ENCODE assay signal across 25 cellular contexts in genomic region chr1:245094954-245095353, GRCh38.
"Had no signal": no experiment of that assay in that cellular context is flagged by ENCODE, and none has a peak within 500 bp of the region (broad histone marks: within the 10 kb centered on the region; RNA-seq: fewer than 3 reads in every experiment).

No MANE protein-coding gene starts in this region.

- DNase-seq: activated CD4-positive, alpha-beta T cell treated with anti-CD3 and anti-CD28 coated beads, Interleukin-2, amount 50 U/mL, for 4 hours; activated CD8-positive, alpha-beta memory T cell treated with anti-CD3 and anti-CD28 coated beads for 24 hours; activated CD8-positive, alpha-beta memory T cell treated with anti-CD3 and anti-CD28 coated beads, Interleukin-2, amount 50 U/mL, for 4 hours; activated naive CD4-positive, alpha-beta T cell treated with Interleukin-2 at 50 U/mL for 16 hours; activated naive CD8-positive, alpha-beta T cell treated with anti-CD3 and anti-CD28 coated beads, Interleukin-2, amount 10 ng/mL, durations not matched to agents 7 days and 5 days; activated T-cell treated with anti-CD3 and anti-CD28 coated beads, Interleukin-2, amount 50 U/mL, for 24 hours; amygdala; effector CD4-positive, alpha-beta T cell; erythroblast; foreskin fibroblast; heart right ventricle; left colon; lower lobe of right lung; naive thymus-derived CD4-positive, alpha-beta T cell; stimulated activated CD4-positive, alpha-beta T cell treated with anti-CD3 and anti-CD28 coated beads, Interleukin-12 subunit alpha, Interleukin-12 subunit beta, amount 100 ng/mL, for 4 hours; substantia nigra; T-helper 1 cell; transverse colon; uterus had no signal

- H3K36me3 ChIP-seq: lower lobe of right lung, transverse colon, uterus had no signal

- H3K27me3 Mint-ChIP-seq: activated naive CD8-positive, alpha-beta T cell treated with anti-CD3 and anti-CD28 coated beads, Interleukin-2, amount 10 ng/mL, durations not matched to agents 7 days and 5 days; activated T-cell treated with anti-CD3 and anti-CD28 coated beads, Interleukin-2, amount 50 U/mL, for 24 hours; dendritic cell treated with granulocyte-macrophage colony-stimulating factor and Interleukin-4, amounts not matched to agents 40 ng/mL and 50 ng/mL, for 4 days; naive thymus-derived CD4-positive, alpha-beta T cell; stimulated activated naive CD8-positive, alpha-beta T cell treated with anti-CD3 and anti-CD28 coated beads, Interleukin-15, Interleukin-2, amounts not matched to agents 100 ng/mL and 50 ng/mL, for 24 hours had no signal

- H3K9me3 ChIP-seq: heart right ventricle, lower lobe of right lung, transverse colon, uterus had no signal

- H3K27me3 ChIP-seq: heart right ventricle, transverse colon, uterus had no signal

- H3K4me1 ChIP-seq: heart right ventricle, lower lobe of right lung, transverse colon, uterus had no signal

- H3K27ac Mint-ChIP-seq: activated naive CD8-positive, alpha-beta T cell treated with anti-CD3 and anti-CD28 coated beads, Interleukin-2, amount 10 ng/mL, durations not matched to agents 7 days and 5 days; activated T-cell treated with anti-CD3 and anti-CD28 coated beads, Interleukin-2, amount 50 U/mL, for 24 hours; activated T-helper 2 cell treated with anti-CD3 and anti-CD28 coated beads, Interferon-gamma antibody, Interleukin-2, Interleukin-4, amounts not matched to agents 10 μg/mL and 5 μg/mL and 100 μg/mL, durations not matched to agents 14 hours and 24 hours and 36 hours; dendritic cell treated with granulocyte-macrophage colony-stimulating factor and Interleukin-4, amounts not matched to agents 40 ng/mL and 50 ng/mL, for 4 days; naive thymus-derived CD4-positive, alpha-beta T cell; stimulated activated naive CD8-positive, alpha-beta T cell treated with anti-CD3 and anti-CD28 coated beads, Interleukin-15, Interleukin-2, amounts not matched to agents 100 ng/mL and 50 ng/mL, for 24 hours had no signal

- ATAC-seq: heart right ventricle; left colon; lower lobe of right lung; naive thymus-derived CD4-positive, alpha-beta T cell had no signal

- FAIRE-seq: bronchial epithelial cell, keratinocyte had no signal

- H3K4me3 Mint-ChIP-seq: activated naive CD8-positive, alpha-beta T cell treated with anti-CD3 and anti-CD28 coated beads, Interleukin-2, amount 10 ng/mL, durations not matched to agents 7 days and 5 days; activated T-cell treated with anti-CD3 and anti-CD28 coated beads, Interleukin-2, amount 50 U/mL, for 24 hours; dendritic cell treated with granulocyte-macrophage colony-stimulating factor and Interleukin-4, amounts not matched to agents 40 ng/mL and 50 ng/mL, for 4 days; naive thymus-derived CD4-positive, alpha-beta T cell; neural crest cell; stimulated activated naive CD8-positive, alpha-beta T cell treated with anti-CD3 and anti-CD28 coated beads, Interleukin-15, Interleukin-2, amounts not matched to agents 100 ng/mL and 50 ng/mL, for 24 hours had no signal

- H3K27ac ChIP-seq: heart right ventricle, lower lobe of right lung, transverse colon, uterus had no signal

- H3K9me3 Mint-ChIP-seq: activated naive CD8-positive, alpha-beta T cell treated with anti-CD3 and anti-CD28 coated beads, Interleukin-2, amount 10 ng/mL, durations not matched to agents 7 days and 5 days; activated T-cell treated with anti-CD3 and anti-CD28 coated beads, Interleukin-2, amount 50 U/mL, for 24 hours; activated T-helper 2 cell treated with anti-CD3 and anti-CD28 coated beads, Interferon-gamma antibody, Interleukin-2, Interleukin-4, amounts not matched to agents 10 μg/mL and 5 μg/mL and 100 μg/mL, durations not matched to agents 14 hours and 24 hours and 36 hours; dendritic cell treated with granulocyte-macrophage colony-stimulating factor and Interleukin-4, amounts not matched to agents 40 ng/mL and 50 ng/mL, for 4 days; stimulated activated naive CD8-positive, alpha-beta T cell treated with anti-CD3 and anti-CD28 coated beads, Interleukin-15, Interleukin-2, amounts not matched to agents 100 ng/mL and 50 ng/mL, for 24 hours had no signal

- H3K4me3 ChIP-seq: heart right ventricle, lower lobe of right lung, transverse colon, uterus had no signal

- H3K4me1 Mint-ChIP-seq: activated naive CD8-positive, alpha-beta T cell treated with anti-CD3 and anti-CD28 coated beads, Interleukin-2, amount 10 ng/mL, durations not matched to agents 7 days and 5 days; naive thymus-derived CD4-positive, alpha-beta T cell had no signal

- H3K36me3 Mint-ChIP-seq: activated naive CD8-positive, alpha-beta T cell treated with anti-CD3 and anti-CD28 coated beads, Interleukin-2, amount 10 ng/mL, durations not matched to agents 7 days and 5 days; naive thymus-derived CD4-positive, alpha-beta T cell had no signal
